22 cellular contexts compared by ENCODE assay signal in genomic region chr2:69477627-69478026, GRCh38. TPM values are rescaled to one million over a fixed set of nuclear protein-coding genes. Genes with fewer than 3 reads are reported as not detected.
DNase-seq lines count a peak whose midpoint lies in the region; ATAC-seq, FAIRE-seq and TF ChIP-seq lines count a peak whose summit lies in the region.
"Had no signal": no experiment of that assay in that cellular context is flagged by ENCODE, and none has a peak within 500 bp of the region (broad histone marks: within the 10 kb centered on the region; RNA-seq: fewer than 3 reads in every experiment).

No MANE protein-coding gene starts in this region.

- no peak for TF ChIP-seq CTCF in activated CD8-positive, alpha-beta T cell treated with anti-CD3 and anti-CD28 coated beads for 36 hours (IDR thresholded peaks at IDR 0.05)
- no peak for TF ChIP-seq CTCF in CD8-positive, alpha-beta T cell (IDR thresholded peaks at IDR 0.05)
- no peak for TF ChIP-seq CTCF in neural progenitor cell (IDR thresholded peaks at IDR 0.05)
- no peak for TF ChIP-seq CTCF in pancreas (IDR thresholded peaks at IDR 0.05)
- TF ChIP-seq CTCF in glutamatergic neuron (IDR thresholded peaks at IDR 0.05; ENCODE audit: partially characterized antibody, unreplicated experiment): no peak

- FAIRE-seq in HTR-8/SVneo (lab: Jason Lieb, UNC) (no peak), pancreas (lab: Jason Lieb, UNC) (no peak)

- H3K9me3 ChIP-seq in CD8-positive, alpha-beta T cell (ENCODE audit: low read length): no peaks in the 10 kb centered on the region
- H3K9me3 ChIP-seq in neural progenitor cell (ENCODE audit: low read depth) (no peaks in the 10 kb centered on the region), pancreas (no peaks in the 10 kb centered on the region)
- H3K9me3 ChIP-seq: esophagus muscularis mucosa had no signal

- no peak overlapping the region for H3K4me2 ChIP-seq in neural progenitor cell
- H3K4me2 ChIP-seq: hepatocyte had no signal

- H3K27me3 ChIP-seq in CD8-positive, alpha-beta T cell (ENCODE audit: insufficient read depth, low read length): no peaks in the 10 kb centered on the region
- H3K27me3 ChIP-seq in neural progenitor cell (no peaks in the 10 kb centered on the region), pancreas (no peaks in the 10 kb centered on the region)
- H3K27me3 ChIP-seq: esophagus muscularis mucosa, hepatocyte had no signal

- H3K27ac Mint-ChIP-seq in activated CD8-positive, alpha-beta T cell treated with anti-CD3 and anti-CD28 coated beads for 36 hours: peak overlapping the region; percentile 71
- no peak overlapping the region for H3K27ac Mint-ChIP-seq in activated CD8-positive, alpha-beta T cell treated with anti-CD3 and anti-CD28 coated beads, Interleukin-2, amount 10 ng/mL, durations not matched to agents 7 days and 5 days
- H3K27ac Mint-ChIP-seq in CD8-positive, alpha-beta T cell: peak overlapping the region; percentile 81
- peak overlapping the region; percentile 84 for H3K27ac Mint-ChIP-seq in T-helper 2 cell treated with Interferon-gamma antibody and Interleukin-4, amounts not matched to agents 5 μg/mL and 100 μg/mL, for 36 hours
- no peak overlapping the region for H3K27ac Mint-ChIP-seq in neural progenitor cell
- no peak overlapping the region for H3K27ac Mint-ChIP-seq in glutamatergic neuron (ENCODE audit: unreplicated experiment)
- H3K27ac Mint-ChIP-seq: endodermal cell had no signal

- H3K9ac ChIP-seq in neural progenitor cell: peak overlapping the region; percentile 24

- H3K79me2 ChIP-seq in neural progenitor cell (ENCODE audit: low read depth): no peaks in the 10 kb centered on the region
- H3K79me2 ChIP-seq: hepatocyte had no signal

- no peaks in the 10 kb centered on the region for H3K27me3 Mint-ChIP-seq in activated CD8-positive, alpha-beta T cell treated with anti-CD3 and anti-CD28 coated beads for 36 hours
- H3K27me3 Mint-ChIP-seq in activated CD8-positive, alpha-beta T cell treated with anti-CD3 and anti-CD28 coated beads, Interleukin-2, amount 10 ng/mL, durations not matched to agents 7 days and 5 days (ENCODE audit: low read depth): no peaks in the 10 kb centered on the region
- no peaks in the 10 kb centered on the region for H3K27me3 Mint-ChIP-seq in CD8-positive, alpha-beta T cell (ENCODE audit: low read depth)
- no peaks in the 10 kb centered on the region for H3K27me3 Mint-ChIP-seq in T-helper 2 cell treated with Interferon-gamma antibody and Interleukin-4, amounts not matched to agents 5 μg/mL and 100 μg/mL, for 36 hours (ENCODE audit: low read depth)
- H3K27me3 Mint-ChIP-seq in neural progenitor cell (ENCODE audit: insufficient read depth, low read depth): peaks cover 4% of the 10 kb centered on the region
- H3K27me3 Mint-ChIP-seq in glutamatergic neuron (ENCODE audit: unreplicated experiment): peaks cover 2% of the 10 kb centered on the region

- H3K36me3 ChIP-seq in CD8-positive, alpha-beta T cell (ENCODE audit: insufficient read depth, low read length): peaks cover 22% of the 10 kb centered on the region
- H3K36me3 ChIP-seq in neural progenitor cell (no peaks in the 10 kb centered on the region), pancreas (no peaks in the 10 kb centered on the region)

- WGBS in pancreas, 2 donors: 69 to 92% methylated on average over 1 of the region's 1 CpG

- H3K4me1 Mint-ChIP-seq in activated CD8-positive, alpha-beta T cell treated with anti-CD3 and anti-CD28 coated beads for 36 hours (ENCODE audit: low read depth): peaks cover 41% of the 10 kb centered on the region
- peaks cover 32% of the 10 kb centered on the region for H3K4me1 Mint-ChIP-seq in activated CD8-positive, alpha-beta T cell treated with anti-CD3 and anti-CD28 coated beads, Interleukin-2, amount 10 ng/mL, durations not matched to agents 7 days and 5 days (ENCODE audit: low read depth)
- peaks cover 32% of the 10 kb centered on the region for H3K4me1 Mint-ChIP-seq in CD8-positive, alpha-beta T cell (ENCODE audit: low read depth)
- peaks cover 26% of the 10 kb centered on the region for H3K4me1 Mint-ChIP-seq in T-helper 2 cell treated with Interferon-gamma antibody and Interleukin-4, amounts not matched to agents 5 μg/mL and 100 μg/mL, for 36 hours (ENCODE audit: low read depth)
- H3K4me1 Mint-ChIP-seq in neural progenitor cell (peaks cover 6% of the 10 kb centered on the region), glutamatergic neuron (ENCODE audit: low read depth, unreplicated experiment) (no peaks in the 10 kb centered on the region)
- H3K4me1 Mint-ChIP-seq: endodermal cell had no signal

- no peak overlapping the region for H3K4me3 ChIP-seq in CD8-positive, alpha-beta T cell (ENCODE audit: low read depth, low read length)
- H3K4me3 ChIP-seq in neural progenitor cell (no peak overlapping the region), pancreas (no peak overlapping the region)
- H3K4me3 ChIP-seq: coronary artery, esophagus muscularis mucosa, hepatocyte had no signal

- no peaks in the 10 kb centered on the region for H3K9me3 Mint-ChIP-seq in activated CD8-positive, alpha-beta T cell treated with anti-CD3 and anti-CD28 coated beads for 36 hours
- H3K9me3 Mint-ChIP-seq in activated CD8-positive, alpha-beta T cell treated with anti-CD3 and anti-CD28 coated beads, Interleukin-2, amount 10 ng/mL, durations not matched to agents 7 days and 5 days (ENCODE audit: insufficient read depth): no peaks in the 10 kb centered on the region
- H3K9me3 Mint-ChIP-seq in CD8-positive, alpha-beta T cell: no peaks in the 10 kb centered on the region
- H3K9me3 Mint-ChIP-seq in T-helper 2 cell treated with Interferon-gamma antibody and Interleukin-4, amounts not matched to agents 5 μg/mL and 100 μg/mL, for 36 hours: no peaks in the 10 kb centered on the region
- H3K9me3 Mint-ChIP-seq in neural progenitor cell: no peaks in the 10 kb centered on the region
- no peaks in the 10 kb centered on the region for H3K9me3 Mint-ChIP-seq in glutamatergic neuron (ENCODE audit: unreplicated experiment)
- H3K9me3 Mint-ChIP-seq: endodermal cell had no signal

- CTCF ChIA-PET in activated CD8-positive, alpha-beta T cell treated with anti-CD3 and anti-CD28 coated beads for 36 hours (lab: Charles Lee): interaction anchor here (1.1 to 1.6 kb wide), 2 partner anchors 20 to 247 kb away, joined by 3 read pairs; no protein-coding TSS in a partner anchor
- CTCF ChIA-PET in activated CD8-positive, alpha-beta T cell treated with anti-CD3 and anti-CD28 coated beads, Interleukin-2, amount 10 ng/mL, durations not matched to agents 7 days and 5 days (lab: Charles Lee): interaction anchor here (1.0 to 1.3 kb wide), 4 partner anchors 23 to 91 kb away, joined by 3 to 4 read pairs (median 4); no protein-coding TSS in a partner anchor
- CTCF ChIA-PET in CD8-positive, alpha-beta T cell (lab: Charles Lee): interaction anchor here (1.1 kb wide), 1 partner anchor 42 kb away, joined by 3 read pairs; no protein-coding TSS in a partner anchor

- ATAC-seq in activated CD8-positive, alpha-beta T cell treated with anti-CD3 and anti-CD28 coated beads for 36 hours: peak; percentile 53
- no peak for ATAC-seq in activated CD8-positive, alpha-beta T cell treated with anti-CD3 and anti-CD28 coated beads, Interleukin-2, amount 10 ng/mL, durations not matched to agents 7 days and 5 days
- ATAC-seq in CD8-positive, alpha-beta T cell: no peak
- ATAC-seq in pancreas: no peak

- no peaks in the 10 kb centered on the region for H4K20me1 ChIP-seq in neural progenitor cell (ENCODE audit: low read depth)

- no peak for DNase-seq in activated CD8-positive, alpha-beta T cell treated with anti-CD3 and anti-CD28 coated beads for 36 hours
- DNase-seq in activated CD8-positive, alpha-beta T cell treated with anti-CD3 and anti-CD28 coated beads, Interleukin-2, amount 10 ng/mL, durations not matched to agents 7 days and 5 days: no peak
- no peak for DNase-seq in CD8-positive, alpha-beta T cell
- no peak for DNase-seq in T-helper 2 cell treated with Interferon-gamma antibody and Interleukin-4, amounts not matched to agents 5 μg/mL and 100 μg/mL, for 36 hours (ENCODE audit: low spot score)
- no peak for DNase-seq in neural progenitor cell (ENCODE audit: low spot score)
- no peak for DNase-seq in HTR-8/SVneo (ENCODE audit: insufficient read length, low spot score)
- no peak for DNase-seq in pancreas
- no peak for DNase-seq in glutamatergic neuron
- DNase-seq: ACHN; activated effector memory CD4-positive, alpha-beta T cell treated with anti-CD3 and anti-CD28 coated beads, Interleukin-2, amount 50 U/mL, for 16 hours; anterior cingulate cortex; endodermal cell; H7; mesenchymal stem cell; NCI-H1048; NCI-H1694 treated with DMSO at 0.1 percent for 48 hours; NCI-H526 treated with DMSO at 0.1 percent for 48 hours; stimulated activated CD4-positive, alpha-beta T cell treated with anti-CD3 and anti-CD28 coated beads, Interleukin-1b, Interleukin-23, amount 100 ng/mL, for 48 hours had no signal

- no peak overlapping the region for H3K4me3 Mint-ChIP-seq in activated CD8-positive, alpha-beta T cell treated with anti-CD3 and anti-CD28 coated beads for 36 hours
- H3K4me3 Mint-ChIP-seq in activated CD8-positive, alpha-beta T cell treated with anti-CD3 and anti-CD28 coated beads, Interleukin-2, amount 10 ng/mL, durations not matched to agents 7 days and 5 days: no peak overlapping the region
- no peak overlapping the region for H3K4me3 Mint-ChIP-seq in CD8-positive, alpha-beta T cell
- H3K4me3 Mint-ChIP-seq in T-helper 2 cell treated with Interferon-gamma antibody and Interleukin-4, amounts not matched to agents 5 μg/mL and 100 μg/mL, for 36 hours: no peak overlapping the region
- no peak overlapping the region for H3K4me3 Mint-ChIP-seq in neural progenitor cell
- H3K4me3 Mint-ChIP-seq in glutamatergic neuron (ENCODE audit: unreplicated experiment): no peak overlapping the region
- H3K4me3 Mint-ChIP-seq: endodermal cell had no signal

- H2AFZ ChIP-seq in neural progenitor cell (replicated peaks): no peak overlapping the region
- H2AFZ ChIP-seq: hepatocyte had no signal

- no peaks in the 10 kb centered on the region for H3F3A ChIP-seq in neural progenitor cell (ENCODE audit: low read depth)

- no peak overlapping the region for H3K27ac ChIP-seq in CD8-positive, alpha-beta T cell (ENCODE audit: low read depth, low read length)
- H3K27ac ChIP-seq in neural progenitor cell (no peak overlapping the region), pancreas (no peak overlapping the region)
- H3K27ac ChIP-seq: coronary artery, esophagus muscularis mucosa, hepatocyte, VCaP had no signal

- intact Hi-C loops in activated CD8-positive, alpha-beta T cell treated with anti-CD3 and anti-CD28 coated beads for 36 hours (cut with micrococcal nuclease): no loop called here
- intact Hi-C loops in CD8-positive, alpha-beta T cell (cut with DNase I, micrococcal nuclease): no loop called here
- intact Hi-C loops in pancreas (cut with DNase I): no loop called here

- H3K36me3 Mint-ChIP-seq in activated CD8-positive, alpha-beta T cell treated with anti-CD3 and anti-CD28 coated beads for 36 hours (ENCODE audit: low read depth): peaks cover 44% of the 10 kb centered on the region
- H3K36me3 Mint-ChIP-seq in activated CD8-positive, alpha-beta T cell treated with anti-CD3 and anti-CD28 coated beads, Interleukin-2, amount 10 ng/mL, durations not matched to agents 7 days and 5 days (ENCODE audit: low read depth): peaks cover 34% of the 10 kb centered on the region
- H3K36me3 Mint-ChIP-seq in CD8-positive, alpha-beta T cell: peaks cover 83% of the 10 kb centered on the region
- peaks cover 36% of the 10 kb centered on the region for H3K36me3 Mint-ChIP-seq in T-helper 2 cell treated with Interferon-gamma antibody and Interleukin-4, amounts not matched to agents 5 μg/mL and 100 μg/mL, for 36 hours (ENCODE audit: low read depth)
- H3K36me3 Mint-ChIP-seq in neural progenitor cell (peaks cover 4% of the 10 kb centered on the region), glutamatergic neuron (ENCODE audit: unreplicated experiment) (no peaks in the 10 kb centered on the region)

- H3K4me1 ChIP-seq in CD8-positive, alpha-beta T cell (ENCODE audit: insufficient read depth, low read length): no peaks in the 10 kb centered on the region
- H3K4me1 ChIP-seq in neural progenitor cell: no peaks in the 10 kb centered on the region
- H3K4me1 ChIP-seq in pancreas: peaks cover 0 to 16% (median 0%) of the 10 kb centered on the region in 3 donors
- H3K4me1 ChIP-seq: esophagus muscularis mucosa had no signal

- POLR2A ChIA-PET in activated CD8-positive, alpha-beta T cell treated with anti-CD3 and anti-CD28 coated beads for 36 hours (lab: Charles Lee): interaction anchor here (0.6 to 0.7 kb wide), 2 partner anchors 14 to 403 kb away, joined by 3 to 4 read pairs; no protein-coding TSS in a partner anchor
- POLR2A ChIA-PET in activated CD8-positive, alpha-beta T cell treated with anti-CD3 and anti-CD28 coated beads, Interleukin-2, amount 10 ng/mL, durations not matched to agents 7 days and 5 days (lab: Charles Lee): interaction anchor here (1.0 kb wide), 1 partner anchor 40 kb away, joined by 3 read pairs; the partner anchor contains the start of gene NFU1
- POLR2A ChIA-PET in CD8-positive, alpha-beta T cell (lab: Charles Lee): interaction anchor here (1.0 kb wide), 1 partner anchor 40 kb away, joined by 3 read pairs; the partner anchor contains the start of gene NFU1

RNA-seq across cellular contexts. Expression of gene NFU1, which starts 40.4 kb away (rescaled TPM):
- total RNA-seq in activated CD8-positive, alpha-beta T cell treated with anti-CD3 and anti-CD28 coated beads for 36 hours: 10 to 100 TPM; 41.0 to 46.2 TPM
- 10 to 100 TPM; 27.8 to 30.4 TPM for total RNA-seq in activated CD8-positive, alpha-beta T cell treated with anti-CD3 and anti-CD28 coated beads, Interleukin-2, amount 10 ng/mL, durations not matched to agents 7 days and 5 days
- 10 to 100 TPM; 28.4 to 33.8 TPM for total RNA-seq in CD8-positive, alpha-beta T cell
- total RNA-seq in neural progenitor cell (ENCODE audit: low replicate concordance) (48.1 and 74.3 TPM in 2 replicates), pancreas (10 to 100 TPM; 16.0 to 20.4 (median 18.4) TPM), glutamatergic neuron (ENCODE audit: unreplicated experiment) (40.0 TPM)
- 10 to 100 TPM; 32.4 to 40.6 TPM for polyA plus RNA-seq in pancreas

Comparison
In these comparisons a context has a peak if more than half of its experiments do, and no peak if none do; other contexts are left out.
1. H3K27ac Mint-ChIP-seq: peak in activated CD8-positive, alpha-beta T cell treated with anti-CD3 and anti-CD28 coated beads for 36 hours (single experiment), CD8-positive, alpha-beta T cell (single experiment) and T-helper 2 cell treated with Interferon-gamma antibody and Interleukin-4, amounts not matched to agents 5 μg/mL and 100 μg/mL, for 36 hours (single experiment); none in activated CD8-positive, alpha-beta T cell treated with anti-CD3 and anti-CD28 coated beads, Interleukin-2, amount 10 ng/mL, durations not matched to agents 7 days and 5 days (single experiment), neural progenitor cell (single experiment) and glutamatergic neuron (single experiment).